17 cellular contexts compared by ENCODE assay signal in the genomic region with DNA sequence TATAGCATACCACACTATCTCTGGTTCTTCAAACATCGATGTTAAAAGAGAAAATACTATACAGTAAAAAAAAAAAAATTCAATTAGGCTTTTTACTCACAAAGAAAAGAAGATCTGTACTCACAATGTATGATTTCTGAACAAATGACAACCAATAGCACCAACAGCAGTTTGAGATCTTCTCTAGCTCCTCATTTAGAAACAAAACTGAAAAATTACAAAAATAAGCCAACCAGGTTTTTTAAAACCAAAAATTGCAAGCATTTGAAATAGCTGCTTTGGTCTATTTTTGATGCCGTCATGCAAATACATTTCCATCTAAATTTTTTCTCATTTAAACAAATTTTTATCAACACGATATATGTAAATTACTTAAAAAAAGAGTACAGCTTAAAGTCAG. TPM values are rescaled to one million over a fixed set of nuclear protein-coding genes. Genes with fewer than 3 reads are reported as not detected.
DNase-seq lines count a peak whose midpoint lies in the region; ATAC-seq and TF ChIP-seq lines count a peak whose summit lies in the region.
"Had no signal": no experiment of that assay in that cellular context is flagged by ENCODE, and none has a peak within 500 bp of the region (broad histone marks: within the 10 kb centered on the region; RNA-seq: fewer than 3 reads in every experiment).

No MANE protein-coding gene starts in this region.

- no peak overlapping the region for H3K27ac ChIP-seq in PC-9
- no peak overlapping the region for H3K27ac ChIP-seq in caudate nucleus (ENCODE audit: low read depth, low read length)
- H3K27ac ChIP-seq: A549, C4-2B, HL-60 had no signal

- H3K4me3 ChIP-seq in GM06990 (replicated peaks; ENCODE audit: low read depth, low read length) (peak overlapping the region; percentile 38; the same call in 1 of the 2 replicates), PC-9 (no peak overlapping the region)
- H3K4me3 ChIP-seq: A549 had no signal

- no peaks in the 10 kb centered on the region for H4K20me1 ChIP-seq in PC-9 (ENCODE audit: insufficient read depth)

- H3F3A ChIP-seq in PC-9 (ENCODE audit: insufficient read depth, low read depth) = no peaks in the 10 kb centered on the region; the same call in 1 of the 2 replicates

- H3K4me1 ChIP-seq in PC-9 (replicated peaks; ENCODE audit: insufficient read depth) = no peaks in the 10 kb centered on the region
- H3K4me1 ChIP-seq: A549, BE2C had no signal

- intact Hi-C loops in PC-9 (cut with micrococcal nuclease; ENCODE audit: unreplicated experiment) = no loop called here

- ATAC-seq in HG03439 (IDR thresholded peaks at IDR 0.05; ENCODE audit: unreplicated experiment) (peak; percentile 65), GM19467 (IDR thresholded peaks at IDR 0.05; ENCODE audit: unreplicated experiment) (no peak)
- ATAC-seq: A549 had no signal

- H3K79me2 ChIP-seq in PC-9 (ENCODE audit: low read depth) = no peaks in the 10 kb centered on the region

- CTCF ChIA-PET in PC-9 (lab: Charles Lee) = no interaction called here

- POLR2A ChIA-PET in PC-9 (lab: Charles Lee; ENCODE audit: unreplicated experiment) = interaction anchor here (0.5 to 0.6 kb wide), 2 partner anchors 25 to 85 kb away, joined by 3 to 16 read pairs; no protein-coding TSS in a partner anchor

- no peaks in the 10 kb centered on the region for H3K9me3 ChIP-seq in PC-9 (ENCODE audit: insufficient read depth, low read depth)
- H3K9me3 ChIP-seq: A549, BE2C had no signal

- H2AFZ ChIP-seq in PC-9 = 0 out of 2 replicates have a peak overlapping the region, but pooled peaks have one; percentile 36

- H3K9me2 ChIP-seq in PC-9 (ENCODE audit: insufficient read depth) = no peaks in the 10 kb centered on the region

- BruUV-seq in PC-9 (replicated peaks; lab: Mats Ljungman, UMichigan) = no TSS peak

- no peak overlapping the region for H3K4me2 ChIP-seq in PC-9
- H3K4me2 ChIP-seq: A549 had no signal

- TF ChIP-seq CTCF in GM06990 (IDR thresholded peaks at IDR 0.05; ENCODE audit: insufficient read depth, low read length, poor library complexity, severe bottlenecking) = no peak
- TF ChIP-seq CTCF in PC-9 (conservative IDR thresholded peaks at IDR 0.05) = no peak

- DNase-seq in GM06990 (ENCODE audit: extremely low read depth, insufficient read length) (no peak), PC-9 (no peak), D341Med (ENCODE audit: low spot score) (no peak), caudate nucleus (lab: John Stamatoyannopoulos, UW) (no peak)
- no peak for DNase-seq in activated CD4-positive, CD25-positive, alpha-beta regulatory T cell treated with anti-CD3 and anti-CD28 coated beads, Interleukin-2, amount 50 U/mL, for 72 hours
- DNase-seq: BE2C; CD4-positive, alpha-beta memory T cell; DMS153; DMS79 treated with DMSO at 0.1 percent for 48 hours; GF-D8; GOT3; H9 had no signal

- H3K36me3 ChIP-seq in GM06990 (ENCODE audit: control insufficient read depth, insufficient read depth, low read length) (no peaks in the 10 kb centered on the region), PC-9 (ENCODE audit: low read depth) (no peaks in the 10 kb centered on the region)
- H3K36me3 ChIP-seq: BE2C had no signal

- no peaks in the 10 kb centered on the region for H3K27me3 ChIP-seq in GM06990 (replicated peaks; ENCODE audit: control insufficient read depth, insufficient read depth, low read length)
- H3K27me3 ChIP-seq in PC-9 (ENCODE audit: insufficient read depth, low read depth) = no peaks in the 10 kb centered on the region
- H3K27me3 ChIP-seq: BE2C had no signal

RNA-seq across cellular contexts. Expression of gene RALBP1, which starts 34.3 kb away (rescaled TPM):
- total RNA-seq in PC-9 (2021) = 91.3 and 95.0 TPM in 2 replicates
